ENCODE assay signal across 1 cellular context in genomic region chr16:82169861-82170845, GRCh38.
TF ChIP-seq lines count a peak whose summit lies in the region.

A gene with protein sequence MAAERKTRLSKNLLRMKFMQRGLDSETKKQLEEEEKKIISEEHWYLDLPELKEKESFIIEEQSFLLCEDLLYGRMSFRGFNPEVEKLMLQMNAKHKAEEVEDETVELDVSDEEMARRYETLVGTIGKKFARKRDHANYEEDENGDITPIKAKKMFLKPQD (minus strand): TSS chr16:82170224. CDS start chr16:82170175, 49 bp downstream.

TF ChIP-seq in HepG2, 621 proteins besides CTCF, POLR2A, EP300 and RAD21 (continued from another document and continues in another):
- TF ChIP-seq ZSCAN31 (CRISPR knock-in tag; IDR thresholded peaks at IDR 0.05; ENCODE audit: low read depth) = peak; percentile 90; the same call in 1 of the 2 replicates
- TF ChIP-seq, protein P1, sequence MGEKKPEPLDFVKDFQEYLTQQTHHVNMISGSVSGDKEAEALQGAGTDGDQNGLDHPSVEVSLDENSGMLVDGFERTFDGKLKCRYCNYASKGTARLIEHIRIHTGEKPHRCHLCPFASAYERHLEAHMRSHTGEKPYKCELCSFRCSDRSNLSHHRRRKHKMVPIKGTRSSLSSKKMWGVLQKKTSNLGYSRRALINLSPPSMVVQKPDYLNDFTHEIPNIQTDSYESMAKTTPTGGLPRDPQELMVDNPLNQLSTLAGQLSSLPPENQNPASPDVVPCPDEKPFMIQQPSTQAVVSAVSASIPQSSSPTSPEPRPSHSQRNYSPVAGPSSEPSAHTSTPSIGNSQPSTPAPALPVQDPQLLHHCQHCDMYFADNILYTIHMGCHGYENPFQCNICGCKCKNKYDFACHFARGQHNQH (CRISPR knock-in tag; IDR thresholded peaks at IDR 0.05) = peak; percentile 93
- TF ChIP-seq, protein P2, sequence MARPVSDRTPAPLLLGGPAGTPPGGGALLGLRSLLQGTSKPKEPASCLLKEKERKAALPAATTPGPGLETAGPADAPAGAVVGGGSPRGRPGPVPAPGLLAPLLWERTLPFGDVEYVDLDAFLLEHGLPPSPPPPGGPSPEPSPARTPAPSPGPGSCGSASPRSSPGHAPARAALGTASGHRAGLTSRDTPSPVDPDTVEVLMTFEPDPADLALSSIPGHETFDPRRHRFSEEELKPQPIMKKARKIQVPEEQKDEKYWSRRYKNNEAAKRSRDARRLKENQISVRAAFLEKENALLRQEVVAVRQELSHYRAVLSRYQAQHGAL (CRISPR knock-in tag; IDR thresholded peaks at IDR 0.05; ENCODE audit: not compliant biosample characterization) = no peak
- no peak for TF ChIP-seq ZNF460 (CRISPR knock-in tag; IDR thresholded peaks at IDR 0.05; ENCODE audit: borderline replicate concordance)
- peak; percentile 96 for TF ChIP-seq ZNF816 (CRISPR knock-in tag; IDR thresholded peaks at IDR 0.05; ENCODE audit: borderline replicate concordance)
- TF ChIP-seq ZNF276 (CRISPR knock-in tag; IDR thresholded peaks at IDR 0.05; ENCODE audit: low read depth) = peak; percentile 89
- peak; percentile 93; the same call in 1 of the 2 replicates for TF ChIP-seq NFKB2 (CRISPR knock-in tag; IDR thresholded peaks at IDR 0.05; ENCODE audit: borderline replicate concordance)
- TF ChIP-seq RCOR2 (CRISPR knock-in tag; IDR thresholded peaks at IDR 0.05) = 0 out of 2 replicates have a peak, but pooled peaks have one; percentile 6
- TF ChIP-seq, protein P3, sequence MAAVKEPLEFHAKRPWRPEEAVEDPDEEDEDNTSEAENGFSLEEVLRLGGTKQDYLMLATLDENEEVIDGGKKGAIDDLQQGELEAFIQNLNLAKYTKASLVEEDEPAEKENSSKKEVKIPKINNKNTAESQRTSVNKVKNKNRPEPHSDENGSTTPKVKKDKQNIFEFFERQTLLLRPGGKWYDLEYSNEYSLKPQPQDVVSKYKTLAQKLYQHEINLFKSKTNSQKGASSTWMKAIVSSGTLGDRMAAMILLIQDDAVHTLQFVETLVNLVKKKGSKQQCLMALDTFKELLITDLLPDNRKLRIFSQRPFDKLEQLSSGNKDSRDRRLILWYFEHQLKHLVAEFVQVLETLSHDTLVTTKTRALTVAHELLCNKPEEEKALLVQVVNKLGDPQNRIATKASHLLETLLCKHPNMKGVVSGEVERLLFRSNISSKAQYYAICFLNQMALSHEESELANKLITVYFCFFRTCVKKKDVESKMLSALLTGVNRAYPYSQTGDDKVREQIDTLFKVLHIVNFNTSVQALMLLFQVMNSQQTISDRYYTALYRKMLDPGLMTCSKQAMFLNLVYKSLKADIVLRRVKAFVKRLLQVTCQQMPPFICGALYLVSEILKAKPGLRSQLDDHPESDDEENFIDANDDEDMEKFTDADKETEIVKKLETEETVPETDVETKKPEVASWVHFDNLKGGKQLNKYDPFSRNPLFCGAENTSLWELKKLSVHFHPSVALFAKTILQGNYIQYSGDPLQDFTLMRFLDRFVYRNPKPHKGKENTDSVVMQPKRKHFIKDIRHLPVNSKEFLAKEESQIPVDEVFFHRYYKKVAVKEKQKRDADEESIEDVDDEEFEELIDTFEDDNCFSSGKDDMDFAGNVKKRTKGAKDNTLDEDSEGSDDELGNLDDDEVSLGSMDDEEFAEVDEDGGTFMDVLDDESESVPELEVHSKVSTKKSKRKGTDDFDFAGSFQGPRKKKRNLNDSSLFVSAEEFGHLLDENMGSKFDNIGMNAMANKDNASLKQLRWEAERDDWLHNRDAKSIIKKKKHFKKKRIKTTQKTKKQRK (IDR thresholded peaks at IDR 0.05; ENCODE audit: low read length) = no peak
- TF ChIP-seq FOXK1 (CRISPR knock-in tag; IDR thresholded peaks at IDR 0.05; ENCODE audit: borderline replicate concordance, low read depth) = peak; percentile 67
- TF ChIP-seq HOXA9 (CRISPR knock-in tag; IDR thresholded peaks at IDR 0.05; ENCODE audit: borderline replicate concordance) = peak; percentile 80; the same call in 1 of the 2 replicates
- no peak; the same call in 1 of the 2 replicates for TF ChIP-seq TEAD2 (CRISPR knock-in tag; IDR thresholded peaks at IDR 0.05)
- TF ChIP-seq PPARG (CRISPR knock-in tag; conservative IDR thresholded peaks at IDR 0.05) = peak; percentile 71
- TF ChIP-seq ZNF318 (CRISPR knock-in tag; IDR thresholded peaks at IDR 0.05) = no peak
- peak; percentile 95 for TF ChIP-seq KDM2A (CRISPR knock-in tag; IDR thresholded peaks at IDR 0.05; ENCODE audit: borderline replicate concordance, low read depth)
- peak; percentile 58; the same call in 1 of the 2 replicates for TF ChIP-seq RERE (CRISPR knock-in tag; IDR thresholded peaks at IDR 0.05; ENCODE audit: low read depth)
- 0 out of 2 replicates have a peak, but pooled peaks have one; percentile 34 for TF ChIP-seq ZBTB7B (CRISPR knock-in tag; IDR thresholded peaks at IDR 0.05)
- peak; percentile 71; the same call in 1 of the 2 replicates for TF ChIP-seq ZNF616 (CRISPR knock-in tag; IDR thresholded peaks at IDR 0.05; ENCODE audit: low read depth)
- TF ChIP-seq, protein P4, sequence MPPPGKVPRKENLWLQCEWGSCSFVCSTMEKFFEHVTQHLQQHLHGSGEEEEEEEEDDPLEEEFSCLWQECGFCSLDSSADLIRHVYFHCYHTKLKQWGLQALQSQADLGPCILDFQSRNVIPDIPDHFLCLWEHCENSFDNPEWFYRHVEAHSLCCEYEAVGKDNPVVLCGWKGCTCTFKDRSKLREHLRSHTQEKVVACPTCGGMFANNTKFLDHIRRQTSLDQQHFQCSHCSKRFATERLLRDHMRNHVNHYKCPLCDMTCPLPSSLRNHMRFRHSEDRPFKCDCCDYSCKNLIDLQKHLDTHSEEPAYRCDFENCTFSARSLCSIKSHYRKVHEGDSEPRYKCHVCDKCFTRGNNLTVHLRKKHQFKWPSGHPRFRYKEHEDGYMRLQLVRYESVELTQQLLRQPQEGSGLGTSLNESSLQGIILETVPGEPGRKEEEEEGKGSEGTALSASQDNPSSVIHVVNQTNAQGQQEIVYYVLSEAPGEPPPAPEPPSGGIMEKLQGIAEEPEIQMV (CRISPR knock-in tag; IDR thresholded peaks at IDR 0.05; ENCODE audit: low read depth) = peak; percentile 90
- TF ChIP-seq SOX6 (IDR thresholded peaks at IDR 0.05) = no peak
- TF ChIP-seq SOX6 (CRISPR knock-in tag; IDR thresholded peaks at IDR 0.05) = peak; percentile 93
- peak; percentile 51; the same call in 1 of the 3 replicates for TF ChIP-seq MXI1 (IDR thresholded peaks at IDR 0.05; ENCODE audit: borderline replicate concordance, low read depth, low read length)
- TF ChIP-seq, protein P5, sequence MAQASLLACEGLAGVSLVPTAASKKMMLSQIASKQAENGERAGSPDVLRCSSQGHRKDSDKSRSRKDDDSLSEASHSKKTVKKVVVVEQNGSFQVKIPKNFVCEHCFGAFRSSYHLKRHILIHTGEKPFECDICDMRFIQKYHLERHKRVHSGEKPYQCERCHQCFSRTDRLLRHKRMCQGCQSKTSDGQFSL (CRISPR knock-in tag; IDR thresholded peaks at IDR 0.05) = no peak; the same call in 1 of the 2 replicates
- TF ChIP-seq ZNF780A (CRISPR knock-in tag; IDR thresholded peaks at IDR 0.05) = peak; percentile 92; the same call in 1 of the 2 replicates
- TF ChIP-seq TSC22D2 (CRISPR knock-in tag; IDR thresholded peaks at IDR 0.05; ENCODE audit: borderline replicate concordance) = 0 out of 2 replicates have a peak, but pooled peaks have one; percentile 31
- no peak for TF ChIP-seq PCBP1 (IDR thresholded peaks at IDR 0.05; ENCODE audit: borderline replicate concordance, low read depth, low read length)
- TF ChIP-seq ZNF256 (CRISPR knock-in tag; conservative IDR thresholded peaks at IDR 0.05) = peak; percentile 37; the same call in 1 of the 2 replicates
- TF ChIP-seq ZNF674 (CRISPR knock-in tag; IDR thresholded peaks at IDR 0.05; ENCODE audit: low read depth) = no peak
- TF ChIP-seq ARNTL (CRISPR knock-in tag; IDR thresholded peaks at IDR 0.05) = peak; percentile 93
- peak; percentile 91 for TF ChIP-seq ZNF883 (CRISPR knock-in tag; IDR thresholded peaks at IDR 0.05; ENCODE audit: not compliant biosample characterization)
- TF ChIP-seq ZBTB1 (CRISPR knock-in tag; IDR thresholded peaks at IDR 0.05; ENCODE audit: borderline replicate concordance) = no peak
- TF ChIP-seq ZSCAN29 (CRISPR knock-in tag; conservative IDR thresholded peaks at IDR 0.05) = peak; percentile 94
